ENCODE assay signal across 29 cellular contexts in the genomic region with DNA sequence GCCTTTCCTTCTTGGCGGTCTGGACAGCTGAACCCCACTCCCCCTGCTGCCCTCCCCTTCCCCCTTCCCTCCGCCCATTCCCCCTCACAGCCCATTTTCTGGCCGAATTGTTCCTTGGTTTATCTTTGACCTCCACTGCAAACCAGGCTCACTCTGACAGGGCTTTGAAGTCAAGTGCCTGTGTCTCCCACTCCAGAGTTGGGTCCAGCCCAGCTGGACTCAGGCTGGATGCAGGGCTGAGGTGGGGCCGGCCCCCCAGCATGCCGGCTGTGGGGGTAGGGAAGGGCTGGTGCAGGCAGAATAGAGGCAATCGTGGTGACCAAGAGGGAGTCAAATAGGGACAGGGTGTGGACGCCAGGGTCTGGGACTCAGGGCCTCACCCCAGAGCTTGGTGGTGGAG.
"Had no signal": no experiment of that assay in that cellular context is flagged by ENCODE, and none has a peak within 500 bp of the region (broad histone marks: within the 10 kb centered on the region; RNA-seq: fewer than 3 reads in every experiment).

No MANE protein-coding gene starts in this region.

- H3K36me3 Mint-ChIP-seq: immature natural killer cell; mesothelial cell of epicardium; naive thymus-derived CD4-positive, alpha-beta T cell; type B pancreatic cell had no signal

- H3K36me3 ChIP-seq: colonic mucosa, gastroesophageal sphincter, tibial artery had no signal

- H3K27me3 Mint-ChIP-seq: dendritic cell treated with granulocyte-macrophage colony-stimulating factor and Interleukin-4, amounts not matched to agents 40 ng/mL and 50 ng/mL, for 4 days; naive thymus-derived CD4-positive, alpha-beta T cell had no signal

- H3K4me1 ChIP-seq: colonic mucosa, gastroesophageal sphincter, tibial artery had no signal

- H3K4me3 Mint-ChIP-seq: dendritic cell treated with granulocyte-macrophage colony-stimulating factor and Interleukin-4, amounts not matched to agents 40 ng/mL and 50 ng/mL, for 4 days; endodermal cell; immature natural killer cell; mesothelial cell of epicardium; naive thymus-derived CD4-positive, alpha-beta T cell; nephron; stimulated activated naive CD8-positive, alpha-beta T cell treated with anti-CD3 and anti-CD28 coated beads, Interleukin-15, amount 100 ng/mL, for 72 hours; type B pancreatic cell had no signal

- H3K4me3 ChIP-seq: colonic mucosa, gastroesophageal sphincter, mucosa of descending colon, smooth muscle cell, tibial artery had no signal

- H3K9me3 ChIP-seq: colonic mucosa, gastroesophageal sphincter, mucosa of descending colon, tibial artery had no signal

- H3K9me3 Mint-ChIP-seq: dendritic cell treated with granulocyte-macrophage colony-stimulating factor and Interleukin-4, amounts not matched to agents 40 ng/mL and 50 ng/mL, for 4 days; endodermal cell; immature natural killer cell; mesothelial cell of epicardium; naive thymus-derived CD4-positive, alpha-beta T cell; nephron; stimulated activated naive CD8-positive, alpha-beta T cell treated with anti-CD3 and anti-CD28 coated beads, Interleukin-15, amount 100 ng/mL, for 72 hours; type B pancreatic cell had no signal

- H3K4me2 ChIP-seq: smooth muscle cell had no signal

- H3K27me3 ChIP-seq: colonic mucosa, gastroesophageal sphincter, tibial artery had no signal

- H3K4me1 Mint-ChIP-seq: endodermal cell; immature natural killer cell; mesothelial cell of epicardium; nephron; stimulated activated naive CD8-positive, alpha-beta T cell treated with anti-CD3 and anti-CD28 coated beads, Interleukin-15, amount 100 ng/mL, for 72 hours had no signal

- DNase-seq: central memory CD4-positive, alpha-beta T cell; colonic mucosa; effector CD8-positive, alpha-beta T cell; endodermal cell; foreskin fibroblast; hypothalamus; immature natural killer cell; islet precursor cell; kidney glomerular epithelial cell; mesenchymal stem cell; mucosa of descending colon; naive thymus-derived CD4-positive, alpha-beta T cell; nucleus accumbens; retina; stimulated activated CD4-positive, alpha-beta T cell treated with anti-CD3 and anti-CD28 coated beads, Interleukin-12 subunit alpha, Interleukin-12 subunit beta, amount 100 ng/mL, for 4 hours; stimulated activated CD4-positive, alpha-beta T cell treated with anti-CD3 and anti-CD28 coated beads, Interleukin-1b, Interleukin-23, amount 100 ng/mL, for 48 hours; stimulated activated CD4-positive, alpha-beta T cell treated with anti-CD3 and anti-CD28 coated beads, Interleukin-4, amount 100 ng/mL, for 1 hour; stimulated activated CD8-positive, alpha-beta memory T cell treated with anti-CD3 and anti-CD28 coated beads, Interleukin-4, amount 100 ng/mL, for 48 hours; stimulated activated naive CD4-positive, alpha-beta T cell; stimulated activated naive CD8-positive, alpha-beta T cell treated with anti-CD3 and anti-CD28 coated beads, Interleukin-15, amount 100 ng/mL, for 72 hours; tibial artery had no signal

- H3K27ac Mint-ChIP-seq: dendritic cell treated with granulocyte-macrophage colony-stimulating factor and Interleukin-4, amounts not matched to agents 40 ng/mL and 50 ng/mL, for 4 days; endodermal cell; immature natural killer cell; mesothelial cell of epicardium; naive thymus-derived CD4-positive, alpha-beta T cell; nephron; stimulated activated naive CD8-positive, alpha-beta T cell treated with anti-CD3 and anti-CD28 coated beads, Interleukin-15, amount 100 ng/mL, for 72 hours; type B pancreatic cell had no signal

- H3K27ac ChIP-seq: colonic mucosa, epithelial cell of prostate, gastroesophageal sphincter, tibial artery had no signal

- ATAC-seq: gastroesophageal sphincter; naive thymus-derived CD4-positive, alpha-beta T cell; sciatic nerve had no signal
